15 cellular contexts compared by ENCODE assay signal in the genomic region with DNA sequence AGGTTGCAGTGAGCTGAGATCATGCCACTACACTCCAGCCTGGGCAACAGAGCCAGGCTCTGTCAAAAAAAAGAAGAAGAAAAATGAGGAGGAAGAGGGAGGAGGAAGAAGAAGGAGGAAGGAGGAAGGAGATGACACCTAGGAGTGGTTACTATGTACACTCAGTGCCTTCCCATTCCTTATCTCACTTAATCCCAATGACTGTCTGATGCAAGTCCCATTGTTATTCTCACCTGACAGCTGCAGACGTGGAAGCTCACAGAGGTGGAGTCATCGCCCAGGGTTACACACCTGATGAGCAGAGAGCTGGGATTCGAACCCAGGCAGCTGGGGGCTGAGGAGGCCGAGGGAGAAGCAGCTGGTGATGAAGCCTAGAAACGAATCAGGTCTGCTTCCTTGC.
"Had no signal": no experiment of that assay in that cellular context is flagged by ENCODE, and none has a peak within 500 bp of the region (broad histone marks: within the 10 kb centered on the region; RNA-seq: fewer than 3 reads in every experiment).

No MANE protein-coding gene starts in this region.

- H3K9me3 ChIP-seq: neutrophil, testis had no signal

- H3K27ac ChIP-seq: dorsolateral prefrontal cortex, neutrophil, parathyroid adenoma, stomach, testis had no signal

- H3K27ac Mint-ChIP-seq: activated naive CD4-positive, alpha-beta T cell treated with anti-CD3 and anti-CD28 coated beads for 36 hours; activated T-helper 17 cell treated with anti-CD3 and anti-CD28 coated beads, Interleukin-2, amount 50 U/mL, for 72 hours; natural killer cell had no signal

- H3K36me3 Mint-ChIP-seq: natural killer cell had no signal

- H3K4me1 Mint-ChIP-seq: activated T-helper 17 cell treated with anti-CD3 and anti-CD28 coated beads, Interleukin-2, amount 50 U/mL, for 72 hours; natural killer cell had no signal

- H3K27me3 ChIP-seq: neutrophil, testis, upper lobe of left lung had no signal

- ATAC-seq: activated CD4-positive, CD25-positive, alpha-beta regulatory T cell treated with anti-CD3 and anti-CD28 coated beads, Interleukin-2, amount 50 U/mL, for 24 hours; activated T-helper 17 cell treated with anti-CD3 and anti-CD28 coated beads, Interleukin-2, amount 50 U/mL, for 72 hours; left lobe of liver; natural killer cell had no signal

- H3K9me3 Mint-ChIP-seq: activated naive CD4-positive, alpha-beta T cell treated with anti-CD3 and anti-CD28 coated beads for 36 hours; activated T-helper 17 cell treated with anti-CD3 and anti-CD28 coated beads, Interleukin-2, amount 50 U/mL, for 72 hours; natural killer cell had no signal

- H3K9ac ChIP-seq: parathyroid adenoma had no signal

- H3K4me1 ChIP-seq: parathyroid adenoma, testis had no signal

- DNase-seq: activated CD4-positive, alpha-beta T cell treated with anti-CD3 and anti-CD28 coated beads, Interleukin-2, amount 50 U/mL, for 4 hours; activated naive CD4-positive, alpha-beta T cell treated with anti-CD3 and anti-CD28 coated beads for 36 hours; dorsolateral prefrontal cortex; islet precursor cell; natural killer cell; stimulated activated CD4-positive, alpha-beta T cell treated with anti-CD3 and anti-CD28 coated beads, Interleukin-12 subunit alpha, Interleukin-12 subunit beta, amount 100 ng/mL, for 4 hours; stimulated activated CD4-positive, alpha-beta T cell treated with anti-CD3 and anti-CD28 coated beads, Interleukin-2, amount 100 ng/mL, for 24 hours; stomach; testis; upper lobe of left lung had no signal

- H3K36me3 ChIP-seq: neutrophil, stomach, upper lobe of left lung had no signal

- H3K4me3 ChIP-seq: dorsolateral prefrontal cortex, stomach, testis, upper lobe of left lung had no signal

- H3K4me3 Mint-ChIP-seq: activated naive CD4-positive, alpha-beta T cell treated with anti-CD3 and anti-CD28 coated beads for 36 hours; activated T-helper 17 cell treated with anti-CD3 and anti-CD28 coated beads, Interleukin-2, amount 50 U/mL, for 72 hours; natural killer cell had no signal
